In the genomic region with DNA sequence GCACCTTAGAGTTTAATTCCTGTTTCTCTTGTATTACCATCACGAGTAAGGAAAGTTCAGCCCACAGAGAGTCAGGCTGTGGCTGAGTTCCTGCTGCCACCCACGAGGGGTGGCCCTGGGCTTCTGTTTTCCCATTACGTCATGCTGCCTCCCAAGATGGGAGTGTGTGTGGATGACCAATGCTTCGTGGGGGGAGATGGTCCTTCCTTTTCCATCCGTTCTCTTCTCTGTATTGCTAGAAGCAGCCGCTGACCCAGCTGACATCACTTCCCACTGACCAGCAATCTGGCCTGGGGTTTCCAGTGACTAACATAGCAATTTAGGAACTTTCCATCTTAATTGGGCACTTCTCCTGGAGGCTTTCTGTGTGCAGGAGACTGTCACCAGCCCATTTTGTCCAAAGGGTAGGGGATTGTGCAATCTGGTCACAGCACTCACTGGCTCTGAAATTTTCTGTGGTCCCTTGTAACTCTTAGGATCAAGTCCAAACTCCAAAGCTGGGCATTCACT, we compare ENCODE assay signal across 1 cellular context.
A peak's percentile ranks its signal among the peaks of the same experiment; 100 is the strongest.
TF ChIP-seq lines count a peak whose summit lies in the region.

No MANE protein-coding gene starts in this region.

TF ChIP-seq in HEK293, 187 proteins besides CTCF, POLR2A, EP300 and RAD21 (continued from another document):
- TF ChIP-seq, protein P1, sequence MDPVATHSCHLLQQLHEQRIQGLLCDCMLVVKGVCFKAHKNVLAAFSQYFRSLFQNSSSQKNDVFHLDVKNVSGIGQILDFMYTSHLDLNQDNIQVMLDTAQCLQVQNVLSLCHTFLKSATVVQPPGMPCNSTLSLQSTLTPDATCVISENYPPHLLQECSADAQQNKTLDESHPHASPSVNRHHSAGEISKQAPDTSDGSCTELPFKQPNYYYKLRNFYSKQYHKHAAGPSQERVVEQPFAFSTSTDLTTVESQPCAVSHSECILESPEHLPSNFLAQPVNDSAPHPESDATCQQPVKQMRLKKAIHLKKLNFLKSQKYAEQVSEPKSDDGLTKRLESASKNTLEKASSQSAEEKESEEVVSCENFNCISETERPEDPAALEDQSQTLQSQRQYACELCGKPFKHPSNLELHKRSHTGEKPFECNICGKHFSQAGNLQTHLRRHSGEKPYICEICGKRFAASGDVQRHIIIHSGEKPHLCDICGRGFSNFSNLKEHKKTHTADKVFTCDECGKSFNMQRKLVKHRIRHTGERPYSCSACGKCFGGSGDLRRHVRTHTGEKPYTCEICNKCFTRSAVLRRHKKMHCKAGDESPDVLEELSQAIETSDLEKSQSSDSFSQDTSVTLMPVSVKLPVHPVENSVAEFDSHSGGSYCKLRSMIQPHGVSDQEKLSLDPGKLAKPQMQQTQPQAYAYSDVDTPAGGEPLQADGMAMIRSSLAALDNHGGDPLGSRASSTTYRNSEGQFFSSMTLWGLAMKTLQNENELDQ (tag by site-specific recombination; IDR thresholded peaks at IDR 0.05; ENCODE audit: low read depth) = no peak
- TF ChIP-seq ZSCAN16 (tag by site-specific recombination; IDR thresholded peaks at IDR 0.05) = no peak
- TF ChIP-seq, protein P2, sequence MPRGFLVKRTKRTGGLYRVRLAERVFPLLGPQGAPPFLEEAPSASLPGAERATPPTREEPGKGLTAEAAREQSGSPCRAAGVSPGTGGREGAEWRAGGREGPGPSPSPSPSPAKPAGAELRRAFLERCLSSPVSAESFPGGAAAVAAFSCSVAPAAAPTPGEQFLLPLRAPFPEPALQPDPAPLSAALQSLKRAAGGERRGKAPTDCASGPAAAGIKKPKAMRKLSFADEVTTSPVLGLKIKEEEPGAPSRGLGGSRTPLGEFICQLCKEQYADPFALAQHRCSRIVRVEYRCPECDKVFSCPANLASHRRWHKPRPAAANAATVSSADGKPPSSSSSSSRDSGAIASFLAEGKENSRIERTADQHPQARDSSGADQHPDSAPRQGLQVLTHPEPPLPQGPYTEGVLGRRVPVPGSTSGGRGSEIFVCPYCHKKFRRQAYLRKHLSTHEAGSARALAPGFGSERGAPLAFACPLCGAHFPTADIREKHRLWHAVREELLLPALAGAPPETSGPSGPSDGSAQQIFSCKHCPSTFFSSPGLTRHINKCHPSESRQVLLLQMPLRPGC (tag by site-specific recombination; IDR thresholded peaks at IDR 0.05) = no peak
- TF ChIP-seq, protein P3, sequence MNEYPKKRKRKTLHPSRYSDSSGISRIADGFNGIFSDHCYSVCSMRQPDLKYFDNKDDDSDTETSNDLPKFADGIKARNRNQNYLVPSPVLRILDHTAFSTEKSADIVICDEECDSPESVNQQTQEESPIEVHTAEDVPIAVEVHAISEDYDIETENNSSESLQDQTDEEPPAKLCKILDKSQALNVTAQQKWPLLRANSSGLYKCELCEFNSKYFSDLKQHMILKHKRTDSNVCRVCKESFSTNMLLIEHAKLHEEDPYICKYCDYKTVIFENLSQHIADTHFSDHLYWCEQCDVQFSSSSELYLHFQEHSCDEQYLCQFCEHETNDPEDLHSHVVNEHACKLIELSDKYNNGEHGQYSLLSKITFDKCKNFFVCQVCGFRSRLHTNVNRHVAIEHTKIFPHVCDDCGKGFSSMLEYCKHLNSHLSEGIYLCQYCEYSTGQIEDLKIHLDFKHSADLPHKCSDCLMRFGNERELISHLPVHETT (tag by site-specific recombination; IDR thresholded peaks at IDR 0.05) = no peak
- no peak for TF ChIP-seq ZNF670 (tag by site-specific recombination; IDR thresholded peaks at IDR 0.05; ENCODE audit: low read depth)
- TF ChIP-seq, protein P4, sequence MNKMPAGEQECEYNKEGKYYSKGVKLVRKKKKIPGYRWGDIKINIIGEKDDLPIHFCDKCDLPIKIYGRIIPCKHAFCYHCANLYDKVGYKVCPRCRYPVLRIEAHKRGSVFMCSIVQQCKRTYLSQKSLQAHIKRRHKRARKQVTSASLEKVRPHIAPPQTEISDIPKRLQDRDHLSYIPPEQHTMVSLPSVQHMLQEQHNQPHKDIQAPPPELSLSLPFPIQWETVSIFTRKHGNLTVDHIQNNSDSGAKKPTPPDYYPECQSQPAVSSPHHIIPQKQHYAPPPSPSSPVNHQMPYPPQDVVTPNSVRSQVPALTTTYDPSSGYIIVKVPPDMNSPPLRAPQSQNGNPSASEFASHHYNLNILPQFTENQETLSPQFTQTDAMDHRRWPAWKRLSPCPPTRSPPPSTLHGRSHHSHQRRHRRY (tag by site-specific recombination; IDR thresholded peaks at IDR 0.05) = no peak
- no peak for TF ChIP-seq OSR2 (tag by site-specific recombination; IDR thresholded peaks at IDR 0.05)
- 0 out of 2 replicates have a peak, but pooled peaks have one; percentile 38 for TF ChIP-seq GLIS2 (tag by site-specific recombination; IDR thresholded peaks at IDR 0.05)
- peak; percentile 70 for TF ChIP-seq GLIS1 (tag by site-specific recombination; IDR thresholded peaks at IDR 0.05)
